In the genomic region with DNA sequence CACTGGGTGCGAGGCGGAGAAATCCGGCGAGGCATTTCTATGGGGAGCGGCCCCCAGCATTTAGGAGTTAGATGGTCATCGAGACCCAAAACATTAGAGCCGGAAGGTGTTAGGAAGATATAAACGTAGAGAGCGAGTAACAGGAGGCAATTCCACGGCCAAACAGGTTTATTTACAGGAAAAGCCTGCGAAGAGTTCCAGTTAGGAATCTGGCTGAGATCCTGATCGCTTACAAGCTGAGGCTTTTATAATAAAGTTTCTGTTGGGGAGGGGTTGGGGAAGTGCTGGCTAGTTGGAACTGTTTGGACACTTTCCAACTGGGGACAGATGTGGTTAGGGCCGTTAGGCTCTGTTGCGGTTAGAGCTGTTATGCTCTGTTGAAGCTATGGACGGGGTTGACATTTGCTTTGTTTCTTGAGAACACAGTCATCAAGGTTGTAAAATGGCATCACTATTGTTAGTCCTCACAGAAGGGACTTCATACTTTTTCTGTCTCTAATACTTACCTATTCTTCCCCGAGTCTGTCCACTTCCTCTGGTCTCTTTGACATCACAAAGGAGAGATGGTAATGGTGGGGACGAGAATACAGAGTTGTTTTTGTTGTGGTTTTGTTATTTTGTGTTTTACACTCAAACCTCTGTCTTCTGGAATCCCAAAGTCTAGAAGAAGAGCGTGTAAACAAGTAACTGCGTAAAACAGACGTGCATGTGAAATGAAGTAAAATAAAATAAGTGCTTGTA, we compare ENCODE assay signal across 8 cellular contexts. TPM values are rescaled to one million over a fixed set of nuclear protein-coding genes. Genes with fewer than 3 reads are reported as not detected.
DNase-seq lines count a peak whose midpoint lies in the region; ATAC-seq and TF ChIP-seq lines count a peak whose summit lies in the region.

No MANE protein-coding gene starts in this region.

- H2BK5ac ChIP-seq in IMR-90 (ENCODE audit: low read depth, low read length, poor library complexity, severe bottlenecking), result peak overlapping the region; percentile 88

- peaks cover 0 to 3% (median 0%) of the 10 kb centered on the region in 5 donors for H3K27me3 Mint-ChIP-seq in naive thymus-derived CD4-positive, alpha-beta T cell
- H3K27me3 Mint-ChIP-seq in type B pancreatic cell, result no peaks in the 10 kb centered on the region

- peak overlapping the region; percentile 73 to 98 (median 94) for H3K27ac ChIP-seq in BLaER1 treated with 17β-estradiol and CSF1 and Interleukin-3, amounts not matched to agents 10 nM and 100 nM
- H3K27ac ChIP-seq in IMR-90 (ENCODE audit: insufficient read depth, low read length), result peak overlapping the region; percentile 89
- peak overlapping the region; percentile 92 for H3K27ac ChIP-seq in naive thymus-derived CD4-positive, alpha-beta T cell (ENCODE audit: low read depth, low read length)

- no peaks in the 10 kb centered on the region for H3K9me1 ChIP-seq in IMR-90 (ENCODE audit: insufficient read depth, low read length)

- peak overlapping the region; percentile 66; the same call in 1 of the 2 replicates for H4K91ac ChIP-seq in IMR-90 (ENCODE audit: insufficient read depth, low read depth, low read length)

- H3K9me3 Mint-ChIP-seq in naive thymus-derived CD4-positive, alpha-beta T cell, result peaks cover 0 to 12% (median 6%) of the 10 kb centered on the region in 11 donors
- H3K9me3 Mint-ChIP-seq in type B pancreatic cell, result no peaks in the 10 kb centered on the region

- peak; percentile 31 for DNase-seq in IMR-90
- DNase-seq in SK-MEL-5 (ENCODE audit: low read depth, low spot score), result peak; percentile 52
- peak in 6 of 9 donors; percentile 18 to 34 (median 30) for DNase-seq in naive thymus-derived CD4-positive, alpha-beta T cell
- DNase-seq in NCI-H1930 (lab: John Stamatoyannopoulos, UW), result no peak
- DNase-seq in type B pancreatic cell (ENCODE audit: extremely low spot score, unreplicated experiment), result no peak

- BruUV-seq in IMR-90 (replicated peaks; lab: Mats Ljungman, UMichigan), result no TSS peak

- peak overlapping the region; percentile 93 for H3K56ac ChIP-seq in IMR-90 (ENCODE audit: extremely low read depth, insufficient read depth, low read length)

- peaks cover 15 to 43% (median 24%) of the 10 kb centered on the region in 10 experiments for H3K4me1 ChIP-seq in BLaER1 treated with 17β-estradiol and CSF1 and Interleukin-3, amounts not matched to agents 10 nM and 100 nM
- peaks cover 2% of the 10 kb centered on the region; the same call in 1 of the 2 replicates for H3K4me1 ChIP-seq in IMR-90 (ENCODE audit: control insufficient read depth, insufficient read depth, low read length)
- H3K4me1 ChIP-seq in naive thymus-derived CD4-positive, alpha-beta T cell (ENCODE audit: control insufficient read depth in 2 of 2, insufficient read depth in 2 of 2, low read length in 2 of 2), result peaks cover 9 to 10% of the 10 kb centered on the region in 2 donors

- peaks cover 23 to 56% (median 29%) of the 10 kb centered on the region in 11 experiments for H3K9me3 ChIP-seq in BLaER1 treated with 17β-estradiol and CSF1 and Interleukin-3, amounts not matched to agents 10 nM and 100 nM (replicated peaks in 1 of 11)
- H3K9me3 ChIP-seq in IMR-90 (ENCODE audit: control insufficient read depth, insufficient read depth, low read length), result no peaks in the 10 kb centered on the region
- no peaks in the 10 kb centered on the region for H3K9me3 ChIP-seq in naive thymus-derived CD4-positive, alpha-beta T cell (ENCODE audit: control insufficient read depth in 2 of 3, low read length in 3 of 3)

- peak overlapping the region; percentile 84 for H4K5ac ChIP-seq in IMR-90 (ENCODE audit: low read depth, low read length)

- peak overlapping the region; percentile 88 for H2BK120ac ChIP-seq in IMR-90 (ENCODE audit: low read depth, low read length)

- peaks cover 0 to 11% of the 10 kb centered on the region in 2 experiments; a peak in 2 of 4 replicates for H3K79me1 ChIP-seq in IMR-90 (ENCODE audit: low read depth in 1 of 2, low read length in 2 of 2)

- no peak for TF ChIP-seq RAD21 in IMR-90 (IDR thresholded peaks at IDR 0.05; ENCODE audit: low read length)

- peak overlapping the region; percentile 8; the same call in 1 of the 3 replicates for H2BK15ac ChIP-seq in IMR-90 (ENCODE audit: low read depth, low read length)

- H3K36me3 ChIP-seq in BLaER1 treated with 17β-estradiol and CSF1 and Interleukin-3, amounts not matched to agents 10 nM and 100 nM, result peaks cover 0 to 8% (median 0%) of the 10 kb centered on the region in 11 experiments; a peak in 1 of 22 replicates
- H3K36me3 ChIP-seq in IMR-90 (ENCODE audit: control insufficient read depth, insufficient read depth, low read length), result no peaks in the 10 kb centered on the region
- H3K36me3 ChIP-seq in naive thymus-derived CD4-positive, alpha-beta T cell (ENCODE audit: control insufficient read depth in 2 of 3, insufficient read depth in 3 of 3, low read length in 3 of 3), result peaks cover 0 to 6% (median 0%) of the 10 kb centered on the region in 3 experiments

- no peak overlapping the region for H3K4me3 Mint-ChIP-seq in naive thymus-derived CD4-positive, alpha-beta T cell
- H3K4me3 Mint-ChIP-seq in type B pancreatic cell, result no peak overlapping the region

- POLR2A ChIA-PET in IMR-90 (lab: Charles Lee; ENCODE audit: unreplicated experiment), result interaction anchor here (1.0 kb wide), 1 partner anchor 70 kb away, joined by 3 read pairs; no protein-coding TSS in a partner anchor
- POLR2A ChIA-PET in naive thymus-derived CD4-positive, alpha-beta T cell (lab: Charles Lee), result interaction anchor here (0.8 to 3.2 kb wide), 6 partner anchors 11 to 1217 kb away, joined by 3 to 17 read pairs (median 12); a partner anchor contains a TSS

- 3% methylated on average over 13 of the region's 20 CpGs; no CpG with 5 or more reads in 1 of the 2 experiments for WGBS in IMR-90 (ENCODE audit: extremely low coverage in 2 of 2, insufficient read length in 1 of 2), 2 experiments

- peaks cover 0 to 16% (median 9%) of the 10 kb centered on the region in 7 donors for H3K4me1 Mint-ChIP-seq in naive thymus-derived CD4-positive, alpha-beta T cell
- peaks cover 5% of the 10 kb centered on the region for H3K4me1 Mint-ChIP-seq in type B pancreatic cell (ENCODE audit: unreplicated experiment)

- ATAC-seq in GM18867 (IDR thresholded peaks at IDR 0.05; ENCODE audit: unreplicated experiment) (peak; percentile 48), IMR-90 (ENCODE audit: low read depth) (no peak; the same call in 1 of the 2 replicates), esophagus mucosa (peak; percentile 43)
- no peak for ATAC-seq in naive thymus-derived CD4-positive, alpha-beta T cell

- no peak for TF ChIP-seq POLR2A in IMR-90 (IDR thresholded peaks at IDR 0.05; ENCODE audit: low read depth, low read length)

- H3K9ac ChIP-seq in BLaER1 treated with 17β-estradiol and CSF1 and Interleukin-3, amounts not matched to agents 10 nM and 100 nM, result peak overlapping the region; percentile 80 to 92 (median 89)
- peak overlapping the region; percentile 81 for H3K9ac ChIP-seq in IMR-90 (ENCODE audit: low read depth, low read length)

- H4K20me1 ChIP-seq in BLaER1 treated with 17β-estradiol and CSF1 and Interleukin-3, amounts not matched to agents 10 nM and 100 nM, result no peaks in the 10 kb centered on the region
- no peaks in the 10 kb centered on the region for H4K20me1 ChIP-seq in IMR-90 (ENCODE audit: insufficient read depth, low read length)

- H4K8ac ChIP-seq in IMR-90 (ENCODE audit: low read depth in 2 of 2, low read length in 2 of 2), result peak overlapping the region; percentile 54 to 92

- peaks cover 0 to 11% (median 5%) of the 10 kb centered on the region in 5 donors for H3K36me3 Mint-ChIP-seq in naive thymus-derived CD4-positive, alpha-beta T cell
- peaks cover 5% of the 10 kb centered on the region for H3K36me3 Mint-ChIP-seq in type B pancreatic cell

- intact Hi-C loops in IMR-90 (cut with micrococcal nuclease), result loop anchor here (1.0 to 5.0 kb wide), 3 partner anchors 13 to 254 kb away; a partner anchor contains a TSS
- intact Hi-C loops in naive thymus-derived CD4-positive, alpha-beta T cell (cut with micrococcal nuclease), result loop anchor here (1.0 to 10.0 kb wide), 9 partner anchors 13 to 1159 kb away; a partner anchor contains a TSS

- H2AFZ ChIP-seq in IMR-90 (replicated peaks; ENCODE audit: low read length, poor library complexity), result peak overlapping the region; percentile 96

- H3K4me3 ChIP-seq in BLaER1 treated with 17β-estradiol and CSF1 and Interleukin-3, amounts not matched to agents 10 nM and 100 nM, result peak overlapping the region; percentile 65 to 88 (median 80)
- H3K4me3 ChIP-seq in IMR-90 (ENCODE audit: insufficient read depth, low read depth, low read length), result peak overlapping the region; percentile 63
- peak overlapping the region; percentile 97 for H3K4me3 ChIP-seq in naive thymus-derived CD4-positive, alpha-beta T cell (ENCODE audit: low read length)

- H3K14ac ChIP-seq in IMR-90 (replicated peaks; ENCODE audit: low read depth, low read length), result peak overlapping the region; percentile 96

- H3K23ac ChIP-seq in IMR-90 (ENCODE audit: low read depth, low read length), result peak overlapping the region; percentile 83

- peak overlapping the region; percentile 30 for H3K18ac ChIP-seq in IMR-90 (ENCODE audit: low read depth, low read length)

- peak overlapping the region; percentile 86 to 97 (median 89) for H3K4me2 ChIP-seq in BLaER1 treated with 17β-estradiol and CSF1 and Interleukin-3, amounts not matched to agents 10 nM and 100 nM
- H3K4me2 ChIP-seq in IMR-90 (ENCODE audit: low read depth, low read length), result peak overlapping the region; percentile 97

- peak overlapping the region; percentile 91 for H3K4ac ChIP-seq in IMR-90 (ENCODE audit: low read depth, low read length)

- H2BK20ac ChIP-seq in IMR-90 (ENCODE audit: low read depth, low read length), result peak overlapping the region; percentile 31

- H2AK9ac ChIP-seq in IMR-90 (replicated peaks; ENCODE audit: low read depth, low read length, poor library complexity), result peak overlapping the region; percentile 90

- CTCF ChIA-PET in IMR-90 (lab: Yijun Ruan, JAX), result interaction anchor here (2.1 kb wide), 1 partner anchor 19 kb away, joined by 9 read pairs; no protein-coding TSS in a partner anchor
- CTCF ChIA-PET in naive thymus-derived CD4-positive, alpha-beta T cell (lab: Charles Lee), result interaction anchor here (0.7 kb wide), 1 partner anchor 1301 kb away, joined by 3 read pairs; no protein-coding TSS in a partner anchor

- no peaks in the 10 kb centered on the region for H3K27me3 ChIP-seq in BLaER1 treated with 17β-estradiol and CSF1 and Interleukin-3, amounts not matched to agents 10 nM and 100 nM
- no peaks in the 10 kb centered on the region for H3K27me3 ChIP-seq in IMR-90 (ENCODE audit: control insufficient read depth, insufficient read depth, low read length)
- no peaks in the 10 kb centered on the region for H3K27me3 ChIP-seq in naive thymus-derived CD4-positive, alpha-beta T cell (ENCODE audit: control insufficient read depth in 2 of 2, insufficient read depth in 2 of 2, low read length in 2 of 2)

- H3K27ac Mint-ChIP-seq in naive thymus-derived CD4-positive, alpha-beta T cell, result no peak overlapping the region
- no peak overlapping the region for H3K27ac Mint-ChIP-seq in type B pancreatic cell

- in situ Hi-C loops in IMR-90 (cut with MboI; ENCODE audit: low sequenced_read_pairs), result no loop called here
- in situ Hi-C loops in SK-MEL-5 (cut with HindIII; ENCODE audit: low pct_unique_long_range_greater_than_20kb, low sequenced_read_pairs), result no loop called here

- dilution Hi-C loops in IMR-90 (cut with HindIII; ENCODE audit: low sequenced_read_pairs, unreplicated experiment), result no loop called here

- no peak for TF ChIP-seq CTCF in IMR-90 (conservative IDR thresholded peaks at IDR 0.05; ENCODE audit: low read depth, low read length)
- no peak for TF ChIP-seq CTCF in type B pancreatic cell (conservative IDR thresholded peaks at IDR 0.05)

- peak overlapping the region; percentile 79 for H2AK5ac ChIP-seq in IMR-90 (ENCODE audit: low read depth, low read length)

RNA-seq across cellular contexts. Expression of a gene that starts 0.5 kb away (rescaled TPM):
- total RNA-seq in IMR-90 (2012; rRNA removed) (4.2 and 4.7 TPM in 2 replicates), esophagus mucosa (9.4 TPM), type B pancreatic cell (ENCODE audit: low replicate concordance) (6.2 TPM in 2 replicates)
- polyA plus RNA-seq in IMR-90 (2012; rRNA removed), result 1.2 and 1.4 TPM in 2 replicates
- polyA plus RNA-seq in IMR-90 (2012; cell fraction: cytosol; rRNA removed), result 0.43 and 0.44 TPM in 2 replicates
- 0.54 and 1.6 TPM in 2 replicates for polyA plus RNA-seq in IMR-90 (2012; cell fraction: nucleus; rRNA removed; ENCODE audit: low replicate concordance)
- 2.3 and 4.3 TPM in 2 replicates for total RNA-seq in SK-MEL-5 (2014; rRNA removed; shearing (Covaris generic))
- polyA plus RNA-seq in SK-MEL-5 (2015; cell fraction: cytosol; rRNA removed), result 1.4 and 2.7 TPM in 2 replicates
- polyA plus RNA-seq in SK-MEL-5 (2015; cell fraction: nucleus; rRNA removed), result 3.2 and 6.2 TPM in 2 replicates
- total RNA-seq in naive thymus-derived CD4-positive, alpha-beta T cell, result 1 to 10 TPM in 4 of 5 experiments, under 1 TPM in 1; 0.93 to 2.4 (median 1.2) TPM
- polyA plus RNA-seq in naive thymus-derived CD4-positive, alpha-beta T cell, result 1 to 10 TPM in 1 of 2 donors, under 1 TPM in 1; 0.56 to 1.3 TPM

RNA-seq across cellular contexts. Expression of a gene that starts 13.3 kb away (rescaled TPM):
- 4.4 and 4.8 TPM in 2 replicates for total RNA-seq in IMR-90 (2012; rRNA removed)
- polyA plus RNA-seq in IMR-90 (2012; rRNA removed), result 2.1 and 3.7 TPM in 2 replicates
- polyA plus RNA-seq in IMR-90 (2012; cell fraction: cytosol; rRNA removed), result 0.87 and 0.94 TPM in 2 replicates
- 1.2 and 5.0 TPM in 2 replicates for polyA plus RNA-seq in IMR-90 (2012; cell fraction: nucleus; rRNA removed; ENCODE audit: low replicate concordance)
- 4.0 TPM in 2 replicates for total RNA-seq in SK-MEL-5 (2014; rRNA removed; shearing (Covaris generic))
- 4.1 and 5.5 TPM in 2 replicates for polyA plus RNA-seq in SK-MEL-5 (2015; cell fraction: cytosol; rRNA removed)
- polyA plus RNA-seq in SK-MEL-5 (2015; cell fraction: nucleus; rRNA removed), result 5.4 and 6.3 TPM in 2 replicates
- total RNA-seq in esophagus mucosa, result 2.4 TPM
- 10 to 100 TPM in 2 of 5 experiments, 1 to 10 TPM in 3; 3.3 to 13.2 (median 5.8) TPM for total RNA-seq in naive thymus-derived CD4-positive, alpha-beta T cell
- polyA plus RNA-seq in naive thymus-derived CD4-positive, alpha-beta T cell, result 1 to 10 TPM; 3.0 to 3.4 TPM
- 9.3 and 12.6 TPM in 2 replicates for total RNA-seq in type B pancreatic cell (ENCODE audit: low replicate concordance)

RNA-seq across cellular contexts. Expression of a gene that starts 55.1 kb away (rescaled TPM):
- total RNA-seq in IMR-90 (2012; rRNA removed) (6.3 and 6.9 TPM in 2 replicates), esophagus mucosa (0.76 TPM), type B pancreatic cell (ENCODE audit: low replicate concordance) (3.6 and 7.9 TPM in 2 replicates)
- polyA plus RNA-seq in IMR-90 (2012; rRNA removed), result 3.3 and 3.9 TPM in 2 replicates
- polyA plus RNA-seq in IMR-90 (2012; cell fraction: cytosol; rRNA removed), result 1.1 and 1.5 TPM in 2 replicates
- 2.2 and 4.3 TPM in 2 replicates for polyA plus RNA-seq in IMR-90 (2012; cell fraction: nucleus; rRNA removed; ENCODE audit: low replicate concordance)
- total RNA-seq in SK-MEL-5 (2014; rRNA removed; shearing (Covaris generic)), result 3.2 and 4.1 TPM in 2 replicates
- polyA plus RNA-seq in SK-MEL-5 (2015; cell fraction: cytosol; rRNA removed), result 2.7 TPM in 2 replicates
- 7.9 and 9.0 TPM in 2 replicates for polyA plus RNA-seq in SK-MEL-5 (2015; cell fraction: nucleus; rRNA removed)
- 1 to 10 TPM; 1.1 to 1.7 (median 1.2) TPM for total RNA-seq in naive thymus-derived CD4-positive, alpha-beta T cell
- under 1 TPM; 0.60 to 0.89 TPM for polyA plus RNA-seq in naive thymus-derived CD4-positive, alpha-beta T cell

Comparison
In these comparisons a context has a peak if more than half of its experiments do, and no peak if none do; other contexts are left out.
1. ATAC-seq: peak in GM18867 (single experiment) and esophagus mucosa (single experiment); none in IMR-90 (single experiment) and naive thymus-derived CD4-positive, alpha-beta T cell (single experiment).
2. DNase-seq: peak in IMR-90 (single experiment), SK-MEL-5 (single experiment) and naive thymus-derived CD4-positive, alpha-beta T cell (6 of 9); none in NCI-H1930 (0 of 2) and type B pancreatic cell (single experiment).
3. Peak in every context shown above with its lines, with median percentiles within 50 percentile points of each other: H3K27ac ChIP-seq and H3K4me3 ChIP-seq.